In the genomic region with DNA sequence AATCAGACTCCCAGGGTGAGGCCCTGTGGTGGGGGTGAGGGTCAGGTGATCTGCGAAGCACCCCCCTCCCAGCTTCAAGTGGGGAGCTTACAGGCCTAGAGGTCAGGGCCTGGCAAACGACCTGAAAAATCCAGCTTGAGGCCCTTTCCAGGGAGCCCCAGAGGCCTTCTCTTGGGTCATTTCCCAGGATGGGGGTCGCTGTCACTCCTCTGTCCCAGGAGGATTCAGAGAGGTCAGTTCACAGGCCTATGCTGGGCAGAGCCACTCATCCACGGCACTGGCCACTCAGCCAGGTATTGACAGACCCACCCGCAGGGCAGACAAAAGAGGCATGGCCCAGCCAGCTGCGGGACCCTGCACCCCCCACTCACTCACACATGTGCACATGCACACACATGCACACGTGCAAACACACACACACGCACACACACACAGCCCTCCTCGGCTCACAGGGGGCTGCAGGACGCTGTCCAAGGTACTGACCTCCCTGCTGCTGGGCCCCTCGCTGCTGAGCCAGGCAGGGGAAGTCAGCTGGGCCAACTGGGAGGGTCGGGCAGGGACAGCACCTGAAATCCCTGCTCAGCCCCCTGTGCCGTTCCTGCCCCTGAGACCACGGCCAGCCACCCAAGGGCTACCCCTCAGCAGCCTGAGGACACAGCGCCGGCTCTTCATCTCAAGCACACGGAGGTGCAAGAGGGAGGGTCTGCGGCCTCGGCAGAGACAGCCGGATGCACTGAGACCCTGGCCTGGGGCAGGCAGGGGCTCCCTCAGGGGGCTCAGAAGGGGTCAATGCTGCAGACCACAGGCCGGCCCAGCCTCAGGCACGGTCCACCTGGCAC, we compare ENCODE assay signal across 13 cellular contexts.
A peak's percentile ranks its signal among the peaks of the same experiment; 100 is the strongest.
DNase-seq lines count a peak whose midpoint lies in the region; ATAC-seq and TF ChIP-seq lines count a peak whose summit lies in the region.
"Had no signal": no experiment of that assay in that cellular context is flagged by ENCODE, and none has a peak within 500 bp of the region (broad histone marks: within the 10 kb centered on the region; RNA-seq: fewer than 3 reads in every experiment).

No MANE protein-coding gene starts in this region.

- no peak overlapping the region for H3K9ac ChIP-seq in mesenchymal stem cell (ENCODE audit: low read length)

- TF ChIP-seq CTCF in left ventricle myocardium inferior (IDR thresholded peaks at IDR 0.05; ENCODE audit: borderline replicate concordance) (no peak), dorsolateral prefrontal cortex (IDR thresholded peaks at IDR 0.05 in 54 of 56, conservative IDR thresholded peaks at IDR 0.05 in 2 of 56; ENCODE audit: low read depth in 1 of 56, partially characterized antibody in 56 of 56) (no peak)

- H2AFZ ChIP-seq in mesenchymal stem cell (ENCODE audit: low read depth, low read length), result no peak overlapping the region

- no peaks in the 10 kb centered on the region for H3K9me3 ChIP-seq in left ventricle myocardium inferior (replicated peaks)
- H3K9me3 ChIP-seq in mesenchymal stem cell (ENCODE audit: control insufficient read depth, low read length), result no peaks in the 10 kb centered on the region
- H3K9me3 ChIP-seq: uterus had no signal

- no peaks in the 10 kb centered on the region for H3K36me3 Mint-ChIP-seq in natural killer cell treated with Interleukin-12 subunit alpha and Interleukin-12 subunit beta and Interleukin-15 and Interleukin-18, amount 100 ng/mL, for 72 hours

- H3K79me1 ChIP-seq in mesenchymal stem cell (replicated peaks; ENCODE audit: low read length, poor library complexity, severe bottlenecking), result no peaks in the 10 kb centered on the region

- H3K9me3 Mint-ChIP-seq in natural killer cell treated with Interleukin-12 subunit alpha and Interleukin-12 subunit beta and Interleukin-15 and Interleukin-18, amount 100 ng/mL, for 72 hours, result no peaks in the 10 kb centered on the region

- H3K4me1 Mint-ChIP-seq in natural killer cell treated with Interleukin-12 subunit alpha and Interleukin-12 subunit beta and Interleukin-15 and Interleukin-18, amount 100 ng/mL, for 72 hours (ENCODE audit: low read depth in 2 of 2), result no peaks in the 10 kb centered on the region

- H3K18ac ChIP-seq in mesenchymal stem cell (ENCODE audit: low read depth in 1 of 2, low read length in 2 of 2), result no peak overlapping the region

- H3K4me1 ChIP-seq in left ventricle myocardium inferior (no peaks in the 10 kb centered on the region), mesenchymal stem cell (ENCODE audit: control insufficient read depth, insufficient read depth, low read depth, low read length) (no peaks in the 10 kb centered on the region)
- H3K4me1 ChIP-seq: uterus had no signal

- WGBS in mesenchymal stem cell, result 35% methylated on average over 22 of the region's 22 CpGs

- peaks cover 35% of the 10 kb centered on the region for H3K27me3 ChIP-seq in left ventricle myocardium inferior (ENCODE audit: low read depth)
- H3K27me3 ChIP-seq in dorsolateral prefrontal cortex, result peaks cover 0 to 7% (median 0%) of the 10 kb centered on the region in 45 donors
- H3K27me3 ChIP-seq in mesenchymal stem cell (ENCODE audit: control insufficient read depth in 1 of 2, insufficient read depth in 1 of 2, low read length in 2 of 2), result peaks cover 10 to 23% of the 10 kb centered on the region in 2 experiments
- H3K27me3 ChIP-seq: uterus had no signal

- H3K4me3 ChIP-seq in left ventricle myocardium inferior (no peak overlapping the region), dorsolateral prefrontal cortex (no peak overlapping the region), mesenchymal stem cell (ENCODE audit: insufficient read depth in 1 of 2, low read depth in 1 of 2, low read length in 2 of 2) (no peak overlapping the region)
- H3K4me3 ChIP-seq: uterus had no signal

- H2BK5ac ChIP-seq in mesenchymal stem cell (ENCODE audit: low read depth, low read length, poor library complexity, severe bottlenecking), result no peak overlapping the region

- H4K91ac ChIP-seq in mesenchymal stem cell (ENCODE audit: low read length), result no peak overlapping the region

- H3K27me3 Mint-ChIP-seq in natural killer cell treated with Interleukin-12 subunit alpha and Interleukin-12 subunit beta and Interleukin-15 and Interleukin-18, amount 100 ng/mL, for 72 hours, result peaks cover 14 to 20% of the 10 kb centered on the region in 2 donors

- H3K27ac Mint-ChIP-seq in natural killer cell treated with Interleukin-12 subunit alpha and Interleukin-12 subunit beta and Interleukin-15 and Interleukin-18, amount 100 ng/mL, for 72 hours, result no peak overlapping the region
- H3K27ac Mint-ChIP-seq: T-helper 17 cell had no signal

- no peak overlapping the region for H3K4ac ChIP-seq in mesenchymal stem cell (ENCODE audit: low read depth in 1 of 2, low read length in 2 of 2)

- H3K27ac ChIP-seq in left ventricle myocardium inferior (replicated peaks) (no peak overlapping the region), dorsolateral prefrontal cortex (no peak overlapping the region), mesenchymal stem cell (ENCODE audit: low read length, poor library complexity, severe bottlenecking) (no peak overlapping the region)
- H3K27ac ChIP-seq: uterus had no signal

- H3K14ac ChIP-seq in mesenchymal stem cell (ENCODE audit: low read length in 2 of 2), result no peak overlapping the region

- H2BK15ac ChIP-seq in mesenchymal stem cell (ENCODE audit: low read depth, poor library complexity, severe bottlenecking), result no peak overlapping the region

- H4K8ac ChIP-seq in mesenchymal stem cell (ENCODE audit: low read length), result no peak overlapping the region

- no peak overlapping the region for H3K23ac ChIP-seq in mesenchymal stem cell (ENCODE audit: low read length in 2 of 2)

- H3K36me3 ChIP-seq in left ventricle myocardium inferior (no peaks in the 10 kb centered on the region), mesenchymal stem cell (ENCODE audit: control insufficient read depth in 1 of 2, insufficient read depth in 2 of 2, low read depth in 1 of 2, low read length in 2 of 2) (no peaks in the 10 kb centered on the region)
- H3K36me3 ChIP-seq: uterus had no signal

- no peak overlapping the region for H2BK120ac ChIP-seq in mesenchymal stem cell (ENCODE audit: low read depth, low read length)

- H3K4me3 Mint-ChIP-seq in natural killer cell treated with Interleukin-12 subunit alpha and Interleukin-12 subunit beta and Interleukin-15 and Interleukin-18, amount 100 ng/mL, for 72 hours, result no peak overlapping the region
- H3K4me3 Mint-ChIP-seq: T-helper 17 cell had no signal

- no peak overlapping the region for H2AK5ac ChIP-seq in mesenchymal stem cell (ENCODE audit: low read length, severe bottlenecking)

- intact Hi-C loops in Right ventricle myocardium superior (cut with DNase I), result no loop called here
- intact Hi-C loops in left ventricle myocardium inferior (cut with micrococcal nuclease), result no loop called here
- intact Hi-C loops in dorsolateral prefrontal cortex (cut with DNase I), result no loop called here

- H2BK12ac ChIP-seq in mesenchymal stem cell (ENCODE audit: low read length in 2 of 2), result no peak overlapping the region

- ATAC-seq in Right ventricle myocardium superior (ENCODE audit: poor library complexity) (no peak), HG02970 (IDR thresholded peaks at IDR 0.05; ENCODE audit: low FRiP score, unreplicated experiment) (no peak)
- no peak for ATAC-seq in natural killer cell treated with Interleukin-12 subunit alpha and Interleukin-12 subunit beta and Interleukin-15 and Interleukin-18, amount 100 ng/mL, for 72 hours
- ATAC-seq: T-helper 17 cell had no signal

- H3K4me2 ChIP-seq in mesenchymal stem cell (ENCODE audit: low read length, poor library complexity, severe bottlenecking), result no peak overlapping the region

- DNase-seq in Right ventricle myocardium superior (peak; percentile 33), left ventricle myocardium inferior (no peak), dorsolateral prefrontal cortex (peak in 6 of 10 donors; percentile 1 to 43 (median 18)), mesenchymal stem cell (peak; percentile 30), NCI-H524 treated with DMSO at 0.1 percent for 48 hours (lab: John Stamatoyannopoulos, UW) (no peak), A172 (ENCODE audit: low spot score) (no peak)
- no peak for DNase-seq in natural killer cell treated with Interleukin-12 subunit alpha and Interleukin-12 subunit beta and Interleukin-15 and Interleukin-18, amount 100 ng/mL, for 72 hours (ENCODE audit: low spot score)
- DNase-seq: activated CD4-positive, alpha-beta T cell treated with anti-CD3 and anti-CD28 coated beads, Interleukin-2, amount 50 U/mL, for 4 hours; hippocampal formation; NCI-H1694 treated with DMSO at 0.1 percent for 48 hours; T-helper 17 cell; uterus had no signal

Comparison
In these comparisons a context has a peak if more than half of its experiments do, and no peak if none do; other contexts are left out.
1. DNase-seq: peak in Right ventricle myocardium superior (single experiment), dorsolateral prefrontal cortex (6 of 10) and mesenchymal stem cell (single experiment); none in left ventricle myocardium inferior (single experiment), NCI-H524 treated with DMSO at 0.1 percent for 48 hours (single experiment), A172 (single experiment) and natural killer cell treated with Interleukin-12 subunit alpha and Interleukin-12 subunit beta and Interleukin-15 and Interleukin-18, amount 100 ng/mL, for 72 hours (single experiment).